ENCODE assay signal across 8 cellular contexts in genomic region chr2:218852911-218853667, GRCh38. TPM values are rescaled to one million over a fixed set of nuclear protein-coding genes. Genes with fewer than 3 reads are reported as not detected.
DNase-seq lines count a peak whose midpoint lies in the region; ATAC-seq and TF ChIP-seq lines count a peak whose summit lies in the region.

No MANE protein-coding gene starts in this region.

- H3K9me2 ChIP-seq in PC-3 (replicated peaks; ENCODE audit: low read length), result no peaks in the 10 kb centered on the region

- no peak overlapping the region; the same call in 1 of the 2 replicates for H2AFZ ChIP-seq in PC-3 (ENCODE audit: low read length)
- H2AFZ ChIP-seq in osteoblast (ENCODE audit: low read length), result peak overlapping the region; percentile 25

- H3K27me3 ChIP-seq in PC-3 (ENCODE audit: low read length) (no peaks in the 10 kb centered on the region), osteoblast (ENCODE audit: insufficient read depth, low read length) (peaks cover 50% of the 10 kb centered on the region)

- H3K36me3 ChIP-seq in PC-3 (ENCODE audit: low read depth, low read length) (no peaks in the 10 kb centered on the region), osteoblast (ENCODE audit: insufficient read depth, low read length) (no peaks in the 10 kb centered on the region)

- no peaks in the 10 kb centered on the region for H3K36me3 Mint-ChIP-seq in activated T-cell treated with anti-CD3 and anti-CD28 coated beads, Interleukin-2, amount 50 U/mL, for 24 hours (ENCODE audit: low read depth)
- H3K36me3 Mint-ChIP-seq in type B pancreatic cell, result no peaks in the 10 kb centered on the region

- H3K9me3 ChIP-seq in PC-3 (ENCODE audit: low read length) (no peaks in the 10 kb centered on the region), osteoblast (ENCODE audit: low read depth, low read length) (no peaks in the 10 kb centered on the region)

- ATAC-seq in PC-3, result peak; percentile 50
- ATAC-seq in HG03521 (IDR thresholded peaks at IDR 0.05; ENCODE audit: unreplicated experiment), result no peak

- no TSS peak for BruUV-seq in PC-3 (replicated peaks; lab: Mats Ljungman, UMichigan)

- H3K4me2 ChIP-seq in PC-3 (ENCODE audit: low read length) (no peak overlapping the region), osteoblast (ENCODE audit: insufficient read depth, low read length) (peak overlapping the region; percentile 33)

- POLR2A ChIA-PET in PC-3 (lab: Charles Lee; ENCODE audit: unreplicated experiment), result no interaction called here

- no peak overlapping the region for H3K9ac ChIP-seq in PC-3 (ENCODE audit: low read length)

- DNase-seq in COLO829 (ENCODE audit: low spot score) (peak; percentile 82), HT1080 (ENCODE audit: low read depth) (peak; percentile 32), PC-3 (peak; percentile 76), fibroblast of the aortic adventitia (ENCODE audit: low read depth) (peak; percentile 62), osteoblast (ENCODE audit: insufficient read length, low spot score, missing footprints) (peak; percentile 92), type B pancreatic cell (ENCODE audit: extremely low spot score, unreplicated experiment) (peak; percentile 73)
- peak; percentile 78 for DNase-seq in activated T-cell treated with anti-CD3 and anti-CD28 coated beads, Interleukin-2, amount 50 U/mL, for 24 hours

- H3K4me3 ChIP-seq in PC-3 (ENCODE audit: low read length) (no peak overlapping the region), fibroblast of the aortic adventitia (ENCODE audit: low read depth, low read length) (no peak overlapping the region), osteoblast (ENCODE audit: insufficient read depth, low read length) (no peak overlapping the region)

- peaks cover 72% of the 10 kb centered on the region for H3K27me3 Mint-ChIP-seq in activated T-cell treated with anti-CD3 and anti-CD28 coated beads, Interleukin-2, amount 50 U/mL, for 24 hours
- H3K27me3 Mint-ChIP-seq in type B pancreatic cell, result peaks cover 64% of the 10 kb centered on the region

- intact Hi-C loops in PC-3 (cut with micrococcal nuclease), result loop anchor here (2.0 kb wide), 1 partner anchor 46 kb away; no protein-coding TSS in a partner anchor

- CTCF ChIA-PET in PC-3 (lab: Charles Lee), result interaction anchor here (1.1 kb wide), 1 partner anchor 44 kb away, joined by 6 read pairs; no protein-coding TSS in a partner anchor

- no peaks in the 10 kb centered on the region for H3F3A ChIP-seq in PC-3 (ENCODE audit: low read length, unreplicated experiment)

- no peaks in the 10 kb centered on the region for H4K20me1 ChIP-seq in PC-3 (ENCODE audit: low read length)
- no peaks in the 10 kb centered on the region for H4K20me1 ChIP-seq in osteoblast (ENCODE audit: insufficient read depth, low read length)

- H3K27ac ChIP-seq in PC-3 (ENCODE audit: low read length) (no peak overlapping the region), osteoblast (ENCODE audit: low read depth, low read length) (no peak overlapping the region)

- TF ChIP-seq CTCF in PC-3 (conservative IDR thresholded peaks at IDR 0.05; ENCODE audit: low read depth, low read length), result peak; percentile 85
- peak; percentile 78 for TF ChIP-seq CTCF in fibroblast of the aortic adventitia (IDR thresholded peaks at IDR 0.05; ENCODE audit: insufficient read depth, low read length)
- TF ChIP-seq CTCF in osteoblast (IDR thresholded peaks at IDR 0.05; ENCODE audit: extremely low read depth, low read depth, low read length), result peak; percentile 86
- TF ChIP-seq CTCF in type B pancreatic cell (conservative IDR thresholded peaks at IDR 0.05), result peak; percentile 89

- no peaks in the 10 kb centered on the region for H3K9me3 Mint-ChIP-seq in activated T-cell treated with anti-CD3 and anti-CD28 coated beads, Interleukin-2, amount 50 U/mL, for 24 hours
- H3K9me3 Mint-ChIP-seq in type B pancreatic cell, result no peaks in the 10 kb centered on the region

- no peak overlapping the region for H3K27ac Mint-ChIP-seq in activated T-cell treated with anti-CD3 and anti-CD28 coated beads, Interleukin-2, amount 50 U/mL, for 24 hours
- H3K27ac Mint-ChIP-seq in type B pancreatic cell, result peak overlapping the region; percentile 89

- H3K4me1 ChIP-seq in PC-3 (ENCODE audit: insufficient read depth, low read length) (peaks cover 10% of the 10 kb centered on the region), osteoblast (ENCODE audit: insufficient read depth, low read length) (peaks cover 12% of the 10 kb centered on the region)

- peaks cover 2% of the 10 kb centered on the region for H3K4me1 Mint-ChIP-seq in activated T-cell treated with anti-CD3 and anti-CD28 coated beads, Interleukin-2, amount 50 U/mL, for 24 hours (ENCODE audit: low read depth)
- peaks cover 36% of the 10 kb centered on the region for H3K4me1 Mint-ChIP-seq in type B pancreatic cell (ENCODE audit: unreplicated experiment)

- H3K79me2 ChIP-seq in PC-3 (ENCODE audit: low read length) (no peaks in the 10 kb centered on the region), osteoblast (ENCODE audit: insufficient read depth, low read length) (no peaks in the 10 kb centered on the region)

- H3K4me3 Mint-ChIP-seq in activated T-cell treated with anti-CD3 and anti-CD28 coated beads, Interleukin-2, amount 50 U/mL, for 24 hours, result no peak overlapping the region
- H3K4me3 Mint-ChIP-seq in type B pancreatic cell, result peak overlapping the region; percentile 65

RNA-seq across cellular contexts. Expression of gene WNT6, which starts 6.5 kb away (rescaled TPM):
- total RNA-seq in HT1080 (2014; rRNA removed; shearing (Covaris generic)), result not detected in 2 replicates
- 0.05 TPM in 1 of 2 replicates, not detected in the other for polyA plus RNA-seq in HT1080 (2015; cell fraction: cytosol; rRNA removed)
- polyA plus RNA-seq in HT1080 (2015; cell fraction: nucleus; rRNA removed), result not detected in 2 replicates
- total RNA-seq in PC-3 (2014; rRNA removed) (not detected in 2 replicates), fibroblast of the aortic adventitia (ENCODE audit: low replicate concordance) (not detected in 2 replicates), osteoblast (not detected in 2 replicates), type B pancreatic cell (ENCODE audit: low replicate concordance) (24.7 and 123 TPM in 2 replicates)

RNA-seq across cellular contexts. Expression of gene PRKAG3, which starts 21.5 kb away (rescaled TPM):
- not detected in 2 replicates for total RNA-seq in HT1080 (2014; rRNA removed; shearing (Covaris generic))
- not detected in 2 replicates for polyA plus RNA-seq in HT1080 (2015; cell fraction: cytosol; rRNA removed)
- polyA plus RNA-seq in HT1080 (2015; cell fraction: nucleus; rRNA removed), result not detected in 2 replicates
- not detected in 2 replicates for total RNA-seq in PC-3 (2014; rRNA removed)
- 0.18 and 0.41 TPM in 2 replicates for total RNA-seq in fibroblast of the aortic adventitia (ENCODE audit: low replicate concordance)
- total RNA-seq in osteoblast, result under 0.01 and 0.29 TPM in 2 replicates
- not detected in 2 replicates for total RNA-seq in type B pancreatic cell (ENCODE audit: low replicate concordance)

RNA-seq across cellular contexts. Expression of gene WNT10A, which starts 27.6 kb away (rescaled TPM):
- 0.20 TPM in 1 of 2 replicates, not detected in the other for total RNA-seq in HT1080 (2014; rRNA removed; shearing (Covaris generic))
- polyA plus RNA-seq in HT1080 (2015; cell fraction: cytosol; rRNA removed), result 0.27 TPM in 1 of 2 replicates, not detected in the other
- polyA plus RNA-seq in HT1080 (2015; cell fraction: nucleus; rRNA removed), result 0.11 and 0.16 TPM in 2 replicates
- 0.40 and 3.3 TPM in 2 replicates for total RNA-seq in PC-3 (2014; rRNA removed)
- total RNA-seq in fibroblast of the aortic adventitia (ENCODE audit: low replicate concordance), result not detected in 2 replicates
- total RNA-seq in osteoblast, result not detected in 2 replicates
- total RNA-seq in type B pancreatic cell (ENCODE audit: low replicate concordance), result 5.5 and 31.8 TPM in 2 replicates

Comparison
In these comparisons a context has a peak if more than half of its experiments do, and no peak if none do; other contexts are left out.
1. DNase-seq: peak in every context shown above with its lines; median percentile 92 in osteoblast; 82 in COLO829; 78 in activated T-cell treated with anti-CD3 and anti-CD28 coated beads, Interleukin-2, amount 50 U/mL, for 24 hours; 76 in PC-3; 73 in type B pancreatic cell; 62 in fibroblast of the aortic adventitia; 32 in HT1080.
2. RNA of gene WNT6, which starts 6.5 kb away (total RNA-seq): 24.7 to 123 TPM in type B pancreatic cell; not detected in HT1080, not detected in PC-3, not detected in fibroblast of the aortic adventitia and not detected in osteoblast; every median in the first group is over 10 times any median in the second.
3. Peak in every context shown above with its lines, with median percentiles within 50 percentile points of each other: CTCF ChIP-seq.